In genomic region chr10:119207713-119208552, GRCh38 we compare ENCODE assay signal across 7 cellular contexts. TPM values are rescaled to one million over a fixed set of nuclear protein-coding genes. Genes with fewer than 3 reads are reported as not detected.
A peak's percentile ranks its signal among the peaks of the same experiment; 100 is the strongest.
DNase-seq lines count a peak whose midpoint lies in the region; ATAC-seq and TF ChIP-seq lines count a peak whose summit lies in the region.

No MANE protein-coding gene starts in this region.

- 0% methylated on average over 49 to 61 of the region's 62 CpGs for WGBS in adipose tissue, 3 donors

- no peaks in the 10 kb centered on the region for H3K9me3 ChIP-seq in Peyer's patch
- no peaks in the 10 kb centered on the region for H3K9me3 ChIP-seq in cardiac muscle cell (ENCODE audit: low read depth)
- no peaks in the 10 kb centered on the region for H3K9me3 ChIP-seq in osteoblast (ENCODE audit: low read depth, low read length)

- no peaks in the 10 kb centered on the region for H4K20me1 ChIP-seq in osteoblast (ENCODE audit: insufficient read depth, low read length)

- H3K27ac ChIP-seq in Peyer's patch, result peak overlapping the region; percentile 75 to 100 (median 98)
- H3K27ac ChIP-seq in adipose tissue (ENCODE audit: low read depth, low read length), result peak overlapping the region; percentile 6
- peak overlapping the region; percentile 44 for H3K27ac ChIP-seq in cardiac muscle cell
- peak overlapping the region; percentile 52 for H3K27ac ChIP-seq in osteoblast (ENCODE audit: low read depth, low read length)

- ATAC-seq in GM18868 (IDR thresholded peaks at IDR 0.05; ENCODE audit: unreplicated experiment), result peak; percentile 1
- peak; percentile 7 for ATAC-seq in HG03039 (IDR thresholded peaks at IDR 0.05; ENCODE audit: unreplicated experiment)

- peak in 2 of 3 donors; percentile 56 to 72 for DNase-seq in Peyer's patch
- DNase-seq in cardiac muscle cell (ENCODE audit: low read depth in 1 of 2, low spot score in 1 of 2), result peak; percentile 73 to 75
- peak; percentile 75 for DNase-seq in osteoblast (ENCODE audit: insufficient read length, low spot score, missing footprints)
- DNase-seq in islet precursor cell, result no peak

- no peak for TF ChIP-seq POLR2A in Peyer's patch (IDR thresholded peaks at IDR 0.05)

- H3K4me2 ChIP-seq in osteoblast (ENCODE audit: insufficient read depth, low read length), result peak overlapping the region; percentile 91

- H3K79me2 ChIP-seq in osteoblast (ENCODE audit: insufficient read depth, low read length), result peaks cover 4% of the 10 kb centered on the region

- H3K36me3 ChIP-seq in Peyer's patch (no peaks in the 10 kb centered on the region), cardiac muscle cell (no peaks in the 10 kb centered on the region), osteoblast (ENCODE audit: insufficient read depth, low read length) (no peaks in the 10 kb centered on the region)

- no peak for TF ChIP-seq CTCF in Peyer's patch (IDR thresholded peaks at IDR 0.05)
- no peak for TF ChIP-seq CTCF in cardiac muscle cell (IDR thresholded peaks at IDR 0.05; ENCODE audit: low read depth, low read length)
- no peak for TF ChIP-seq CTCF in osteoblast (IDR thresholded peaks at IDR 0.05; ENCODE audit: extremely low read depth, low read depth, low read length)

- peak overlapping the region; percentile 73 for H2AFZ ChIP-seq in osteoblast (ENCODE audit: low read length)

- no peaks in the 10 kb centered on the region for H3K27me3 ChIP-seq in Peyer's patch
- no peaks in the 10 kb centered on the region for H3K27me3 ChIP-seq in cardiac muscle cell
- H3K27me3 ChIP-seq in osteoblast (ENCODE audit: insufficient read depth, low read length), result no peaks in the 10 kb centered on the region

- H3K4me3 ChIP-seq in Peyer's patch, result peak overlapping the region; percentile 85 to 95 (median 90)
- peak overlapping the region; percentile 76 for H3K4me3 ChIP-seq in cardiac muscle cell
- peak overlapping the region; percentile 84 for H3K4me3 ChIP-seq in osteoblast (ENCODE audit: insufficient read depth, low read length)

- H3K4me1 ChIP-seq in Peyer's patch (peaks cover 0 to 29% (median 8%) of the 10 kb centered on the region in 4 donors), cardiac muscle cell (ENCODE audit: low read depth) (peaks cover 22% of the 10 kb centered on the region), osteoblast (ENCODE audit: insufficient read depth, low read length) (peaks cover 48% of the 10 kb centered on the region)

RNA-seq across cellular contexts. Expression of gene GRK5, which starts 0.6 kb away (rescaled TPM):
- 10 to 100 TPM in 3 of 4 donors, 1 to 10 TPM in 1; 10.0 to 61.9 (median 18.1) TPM for total RNA-seq in Peyer's patch
- polyA plus RNA-seq in adipose tissue, result 10 to 100 TPM in 2 of 3 donors, 1 to 10 TPM in 1; 3.2 to 38.5 (median 20.8) TPM
- total RNA-seq in cardiac muscle cell, result 9.2 and 18.3 TPM in 2 replicates
- 3.5 and 10.1 TPM in 2 replicates for polyA plus RNA-seq in cardiac muscle cell
- total RNA-seq in osteoblast, result 1.5 and 1.8 TPM in 2 replicates

RNA-seq across cellular contexts. Expression of gene PRDX3, which starts 29.3 kb away (rescaled TPM):
- total RNA-seq in Peyer's patch, result 100 to 1,000 TPM in 2 of 4 donors, 10 to 100 TPM in 2; 76.2 to 138 (median 107) TPM
- 100 to 1,000 TPM in 2 of 3 donors, 10 to 100 TPM in 1; 63.1 to 188 (median 183) TPM for polyA plus RNA-seq in adipose tissue
- total RNA-seq in cardiac muscle cell, result 116 and 204 TPM in 2 replicates
- polyA plus RNA-seq in cardiac muscle cell, result 360 and 413 TPM in 2 replicates
- total RNA-seq in osteoblast, result 119 and 128 TPM in 2 replicates

RNA-seq across cellular contexts. Expression of gene SFXN4, which starts 42.4 kb away (rescaled TPM):
- 10 to 100 TPM; 22.8 to 35.5 (median 26.2) TPM for total RNA-seq in Peyer's patch
- polyA plus RNA-seq in adipose tissue, result 10 to 100 TPM; 20.7 to 32.7 (median 24.5) TPM
- 21.4 and 25.9 TPM in 2 replicates for total RNA-seq in cardiac muscle cell
- 51.5 and 53.2 TPM in 2 replicates for polyA plus RNA-seq in cardiac muscle cell
- 11.2 and 13.0 TPM in 2 replicates for total RNA-seq in osteoblast

Comparison
In these comparisons a context has a peak if more than half of its experiments do, and no peak if none do; other contexts are left out.
1. H3K27ac ChIP-seq: peak in every context shown above with its lines; median percentile 98 in Peyer's patch; 52 in osteoblast; 44 in cardiac muscle cell; 6 in adipose tissue.